Comparison of ENCODE assay signal across 19 cellular contexts in genomic region chr9:136412912-136413420, GRCh38. TPM values are rescaled to one million over a fixed set of nuclear protein-coding genes. Genes with fewer than 3 reads are reported as not detected.
DNase-seq lines count a peak whose midpoint lies in the region; ATAC-seq, FAIRE-seq and TF ChIP-seq lines count a peak whose summit lies in the region.
"Had no signal": no experiment of that assay in that cellular context is flagged by ENCODE, and none has a peak within 500 bp of the region (broad histone marks: within the 10 kb centered on the region; RNA-seq: fewer than 3 reads in every experiment).

No MANE protein-coding gene starts in this region.

- BruUV-seq in K562 (replicated peaks; lab: Mats Ljungman, UMichigan), result no TSS peak

- H3K4me3 Mint-ChIP-seq in stimulated activated naive CD8-positive, alpha-beta T cell treated with anti-CD3 and anti-CD28 coated beads, Interleukin-15, Interleukin-2, amounts not matched to agents 100 ng/mL and 50 ng/mL, for 24 hours, result peak overlapping the region; percentile 37
- no peak overlapping the region for H3K4me3 Mint-ChIP-seq in stimulated activated naive CD8-positive, alpha-beta T cell treated with anti-CD3 and anti-CD28 coated beads, Interleukin-15, amount 100 ng/mL, for 72 hours
- no peak overlapping the region for H3K4me3 Mint-ChIP-seq in activated T-helper 1 cell treated with anti-CD3 and anti-CD28 coated beads, Interleukin-12 subunit alpha, Interleukin-12 subunit beta, Interleukin-2, Interleukin-4 antibody, amounts not matched to agents 30 ng/mL and 10 ng/mL and 1 ng/mL, durations not matched to agents 14 hours and 24 hours and 36 hours

- H3K27me3 Mint-ChIP-seq in stimulated activated naive CD8-positive, alpha-beta T cell treated with anti-CD3 and anti-CD28 coated beads, Interleukin-15, Interleukin-2, amounts not matched to agents 100 ng/mL and 50 ng/mL, for 24 hours, result no peaks in the 10 kb centered on the region
- no peaks in the 10 kb centered on the region for H3K27me3 Mint-ChIP-seq in stimulated activated naive CD8-positive, alpha-beta T cell treated with anti-CD3 and anti-CD28 coated beads, Interleukin-15, amount 100 ng/mL, for 72 hours
- peaks cover 3% of the 10 kb centered on the region for H3K27me3 Mint-ChIP-seq in activated T-helper 1 cell treated with anti-CD3 and anti-CD28 coated beads, Interleukin-12 subunit alpha, Interleukin-12 subunit beta, Interleukin-2, Interleukin-4 antibody, amounts not matched to agents 30 ng/mL and 10 ng/mL and 1 ng/mL, durations not matched to agents 14 hours and 24 hours and 36 hours (ENCODE audit: insufficient read depth)
- H3K27me3 Mint-ChIP-seq: natural killer cell treated with Interleukin-12 subunit alpha and Interleukin-12 subunit beta and Interleukin-15 and Interleukin-18, amount 100 ng/mL, for 72 hours had no signal

- CTCF ChIA-PET in K562 (lab: Yijun Ruan, JAX; ENCODE audit: low intra/inter-chr PET ratio), result no interaction called here

- H3K9me3 ChIP-seq in K562 (replicated peaks; ENCODE audit: control insufficient read depth, insufficient read depth, low read depth, low read length) (no peaks in the 10 kb centered on the region; the same call in 1 of the 2 replicates), aorta (ENCODE audit: control insufficient read depth, low read length) (no peaks in the 10 kb centered on the region), MM.1S (replicated peaks; ENCODE audit: insufficient read depth, low read length) (no peaks in the 10 kb centered on the region)
- H3K9me3 ChIP-seq: body of pancreas, HAP-1 had no signal

- H3K9me1 ChIP-seq in K562 (ENCODE audit: control insufficient read depth, insufficient read depth, low read length), result no peaks in the 10 kb centered on the region

- TF ChIP-seq RAD21 in K562 (CRISPR knock-in tag; conservative IDR thresholded peaks at IDR 0.05 in 1 of 2, IDR thresholded peaks at IDR 0.05 in 1 of 2), result no peak

- no peak for DNase-seq in stimulated activated naive CD8-positive, alpha-beta T cell treated with anti-CD3 and anti-CD28 coated beads, Interleukin-15, amount 100 ng/mL, for 72 hours
- peak in 1 of 4 experiments; percentile 40 for DNase-seq in K562 (ENCODE audit: extremely low read depth in 1 of 4, low spot score in 3 of 4)
- DNase-seq in aorta, result no peak
- DNase-seq in activated T-helper 1 cell treated with anti-CD3 and anti-CD28 coated beads, Interleukin-12 subunit alpha, Interleukin-12 subunit beta, Interleukin-2, Interleukin-4 antibody, amounts not matched to agents 30 ng/mL and 10 ng/mL and 1 ng/mL, durations not matched to agents 14 hours and 24 hours and 36 hours (ENCODE audit: low spot score), result no peak
- DNase-seq in MM.1S, result no peak
- DNase-seq: activated CD4-positive, alpha-beta T cell treated with anti-CD3 and anti-CD28 coated beads for 1 hour; activated naive CD4-positive, alpha-beta T cell treated with Interleukin-2 at 50 U/mL for 16 hours; body of pancreas; cortex of kidney; foreskin fibroblast; mammary epithelial cell; NCI-H1694; NK-92 treated with Interleukin-12 subunit alpha and Interleukin-12 subunit beta, amount 100 ng/mL, for 24 hours; stimulated activated CD4-positive, alpha-beta T cell treated with anti-CD3 and anti-CD28 coated beads, Interleukin-2, amount 100 ng/mL, for 48 hours; T1000 had no signal

- H3K4me1 ChIP-seq in K562 (replicated peaks in 1 of 2; ENCODE audit: control insufficient read depth in 2 of 2, insufficient read depth in 2 of 2, low read length in 2 of 2) (peaks cover 16 to 28% of the 10 kb centered on the region in 2 experiments; a peak in 4 of 5 replicates), aorta (ENCODE audit: control insufficient read depth in 1 of 2, insufficient read depth in 2 of 2, low read length in 2 of 2) (no peaks in the 10 kb centered on the region), MM.1S (ENCODE audit: low read length) (peaks cover 14% of the 10 kb centered on the region)

- TF ChIP-seq CTCF in K562 (IDR thresholded peaks at IDR 0.05 in 2 of 3, conservative IDR thresholded peaks at IDR 0.05 in 1 of 3; ENCODE audit: insufficient read depth in 2 of 3, low read depth in 1 of 3, low read length in 3 of 3) (no peak), MM.1S (IDR thresholded peaks at IDR 0.05; ENCODE audit: low read length) (no peak)

- H3K4me1 Mint-ChIP-seq in stimulated activated naive CD8-positive, alpha-beta T cell treated with anti-CD3 and anti-CD28 coated beads, Interleukin-15, Interleukin-2, amounts not matched to agents 100 ng/mL and 50 ng/mL, for 24 hours (ENCODE audit: low read depth), result peaks cover 40% of the 10 kb centered on the region
- H3K4me1 Mint-ChIP-seq in stimulated activated naive CD8-positive, alpha-beta T cell treated with anti-CD3 and anti-CD28 coated beads, Interleukin-15, amount 100 ng/mL, for 72 hours, result peaks cover 41% of the 10 kb centered on the region
- H3K4me1 Mint-ChIP-seq in activated T-helper 1 cell treated with anti-CD3 and anti-CD28 coated beads, Interleukin-12 subunit alpha, Interleukin-12 subunit beta, Interleukin-2, Interleukin-4 antibody, amounts not matched to agents 30 ng/mL and 10 ng/mL and 1 ng/mL, durations not matched to agents 14 hours and 24 hours and 36 hours (ENCODE audit: low read depth), result peaks cover 35% of the 10 kb centered on the region

- FAIRE-seq in K562 (lab: Jason Lieb, UNC), result no peak

- peaks cover 74% of the 10 kb centered on the region for H3K36me3 ChIP-seq in K562 (ENCODE audit: control insufficient read depth, insufficient read depth, low read length)
- peaks cover 0 to 7% of the 10 kb centered on the region in 2 donors for H3K36me3 ChIP-seq in aorta (ENCODE audit: control insufficient read depth in 1 of 2, insufficient read depth in 2 of 2, low read length in 1 of 2)
- H3K36me3 ChIP-seq in MM.1S (replicated peaks; ENCODE audit: insufficient read depth, low read length), result 0 out of 2 replicates have a peak, but pooled peaks cover 8% of the 10 kb centered on the region

- no peak overlapping the region for H3K4me3 ChIP-seq in K562
- no peak overlapping the region for H3K4me3 ChIP-seq in aorta (ENCODE audit: low read length in 2 of 2)
- H3K4me3 ChIP-seq in MM.1S (ENCODE audit: low read length), result no peak overlapping the region
- H3K4me3 ChIP-seq: body of pancreas, skin epidermis had no signal

- H4K20me1 ChIP-seq in K562 (replicated peaks; ENCODE audit: control insufficient read depth, insufficient read depth, low read length), result no peaks in the 10 kb centered on the region; the same call in none of the 2 replicates
- no peaks in the 10 kb centered on the region for H4K20me1 ChIP-seq in MM.1S (ENCODE audit: insufficient read depth, low read length)

- H3K79me2 ChIP-seq in K562 (ENCODE audit: control insufficient read depth, insufficient read depth, low read length) (peaks cover 64% of the 10 kb centered on the region), MM.1S (ENCODE audit: low read length) (peaks cover 58% of the 10 kb centered on the region)

- no peak for TF ChIP-seq EP300 in K562 (IDR thresholded peaks at IDR 0.05; ENCODE audit: low read length)

- no peak overlapping the region for H3K27ac ChIP-seq in K562 (ENCODE audit: extremely low read depth, low read depth, low read length)
- H3K27ac ChIP-seq in aorta (ENCODE audit: low read depth in 1 of 2, low read length in 2 of 2), result no peak overlapping the region
- no peak overlapping the region for H3K27ac ChIP-seq in MM.1S (ENCODE audit: low read length)
- H3K27ac ChIP-seq: body of pancreas, skin epidermis had no signal

- no peak overlapping the region for H3K4me2 ChIP-seq in K562 (ENCODE audit: insufficient read depth, low read length)
- no peak overlapping the region for H3K4me2 ChIP-seq in MM.1S (ENCODE audit: low read depth, low read length)

- H3K36me3 Mint-ChIP-seq in stimulated activated naive CD8-positive, alpha-beta T cell treated with anti-CD3 and anti-CD28 coated beads, Interleukin-15, Interleukin-2, amounts not matched to agents 100 ng/mL and 50 ng/mL, for 24 hours (ENCODE audit: low read depth), result peaks cover 60% of the 10 kb centered on the region
- peaks cover 49% of the 10 kb centered on the region for H3K36me3 Mint-ChIP-seq in activated T-helper 1 cell treated with anti-CD3 and anti-CD28 coated beads, Interleukin-12 subunit alpha, Interleukin-12 subunit beta, Interleukin-2, Interleukin-4 antibody, amounts not matched to agents 30 ng/mL and 10 ng/mL and 1 ng/mL, durations not matched to agents 14 hours and 24 hours and 36 hours (ENCODE audit: low read depth)

- no peak for ATAC-seq in stimulated activated naive CD8-positive, alpha-beta T cell treated with anti-CD3 and anti-CD28 coated beads, Interleukin-15, amount 100 ng/mL, for 72 hours
- ATAC-seq in K562 (no peak), aorta (ENCODE audit: low FRiP score) (no peak)
- ATAC-seq: body of pancreas; natural killer cell treated with Interleukin-12 subunit alpha and Interleukin-12 subunit beta and Interleukin-15 and Interleukin-18, amount 100 ng/mL, for 72 hours had no signal

- H3K27ac Mint-ChIP-seq in stimulated activated naive CD8-positive, alpha-beta T cell treated with anti-CD3 and anti-CD28 coated beads, Interleukin-15, Interleukin-2, amounts not matched to agents 100 ng/mL and 50 ng/mL, for 24 hours, result no peak overlapping the region
- H3K27ac Mint-ChIP-seq in stimulated activated naive CD8-positive, alpha-beta T cell treated with anti-CD3 and anti-CD28 coated beads, Interleukin-15, amount 100 ng/mL, for 72 hours, result no peak overlapping the region
- no peak overlapping the region for H3K27ac Mint-ChIP-seq in activated T-helper 1 cell treated with anti-CD3 and anti-CD28 coated beads, Interleukin-12 subunit alpha, Interleukin-12 subunit beta, Interleukin-2, Interleukin-4 antibody, amounts not matched to agents 30 ng/mL and 10 ng/mL and 1 ng/mL, durations not matched to agents 14 hours and 24 hours and 36 hours
- H3K27ac Mint-ChIP-seq: natural killer cell treated with Interleukin-12 subunit alpha and Interleukin-12 subunit beta and Interleukin-15 and Interleukin-18, amount 100 ng/mL, for 72 hours had no signal

- H3K9me2 ChIP-seq in MM.1S (replicated peaks; ENCODE audit: insufficient read depth, low read length), result no peaks in the 10 kb centered on the region

- intact Hi-C loops in K562 (cut with micrococcal nuclease), result no loop called here
- intact Hi-C loops in aorta (cut with DNase I), result loop anchor here in 1 of 2 donors (5.0 kb wide), 1 partner anchor 69 kb away; the partner anchor contains the start of gene SEC16A
- intact Hi-C loops in activated T-helper 1 cell treated with anti-CD3 and anti-CD28 coated beads, Interleukin-12 subunit alpha, Interleukin-12 subunit beta, Interleukin-2, Interleukin-4 antibody, amounts not matched to agents 30 ng/mL and 10 ng/mL and 1 ng/mL, durations not matched to agents 14 hours and 24 hours and 36 hours (cut with micrococcal nuclease), result no loop called here

- in situ Hi-C loops in K562 (cut with MboI), result no loop called here

- 86% methylated on average over 13 of the region's 13 CpGs for WGBS in K562 (ENCODE audit: insufficient coverage, low coverage, missing lambda C conversion rate)
- WGBS in aorta, 2 donors, result 57 to 58% methylated on average over 13 of the region's 13 CpGs

- H3K27me3 ChIP-seq in K562 (ENCODE audit: control insufficient read depth in 2 of 2, insufficient read depth in 2 of 2, low read length in 2 of 2) (no peaks in the 10 kb centered on the region), aorta (ENCODE audit: control insufficient read depth in 1 of 2, insufficient read depth in 2 of 2, low read length in 1 of 2) (no peaks in the 10 kb centered on the region), MM.1S (replicated peaks; ENCODE audit: insufficient read depth, low read length) (no peaks in the 10 kb centered on the region)
- H3K27me3 ChIP-seq: body of pancreas had no signal

- H3F3A ChIP-seq in MM.1S (ENCODE audit: insufficient read depth, low read length), result no peaks in the 10 kb centered on the region

- no peaks in the 10 kb centered on the region for H3K9me3 Mint-ChIP-seq in stimulated activated naive CD8-positive, alpha-beta T cell treated with anti-CD3 and anti-CD28 coated beads, Interleukin-15, Interleukin-2, amounts not matched to agents 100 ng/mL and 50 ng/mL, for 24 hours
- no peaks in the 10 kb centered on the region for H3K9me3 Mint-ChIP-seq in stimulated activated naive CD8-positive, alpha-beta T cell treated with anti-CD3 and anti-CD28 coated beads, Interleukin-15, amount 100 ng/mL, for 72 hours
- H3K9me3 Mint-ChIP-seq in activated T-helper 1 cell treated with anti-CD3 and anti-CD28 coated beads, Interleukin-12 subunit alpha, Interleukin-12 subunit beta, Interleukin-2, Interleukin-4 antibody, amounts not matched to agents 30 ng/mL and 10 ng/mL and 1 ng/mL, durations not matched to agents 14 hours and 24 hours and 36 hours, result no peaks in the 10 kb centered on the region
- H3K9me3 Mint-ChIP-seq: natural killer cell treated with Interleukin-12 subunit alpha and Interleukin-12 subunit beta and Interleukin-15 and Interleukin-18, amount 100 ng/mL, for 72 hours had no signal

- H2AFZ ChIP-seq in K562 (ENCODE audit: low read depth, low read length), result no peak overlapping the region
- no peak overlapping the region for H2AFZ ChIP-seq in MM.1S (ENCODE audit: low read length)

- no peak for TF ChIP-seq POLR2A in K562 (conservative IDR thresholded peaks at IDR 0.05)

- H3K9ac ChIP-seq in K562 (ENCODE audit: insufficient read depth in 1 of 2, low read depth in 2 of 2, low read length in 2 of 2) (peak overlapping the region in 1 of 2 experiments; percentile 38; a peak in 2 of 4 replicates), MM.1S (ENCODE audit: low read length) (no peak overlapping the region)

- POLR2A ChIA-PET in K562 (lab: Yijun Ruan, JAX), result interaction anchor here (1.5 to 2.6 kb wide), 2 partner anchors 11 to 47 kb away, joined by 3 to 15 read pairs; no protein-coding TSS in a partner anchor

RNA-seq across cellular contexts. Expression of gene PMPCA, which starts 2.5 kb away (rescaled TPM):
- total RNA-seq in K562 (2011; cell fraction: chromatin; rRNA removed; ENCODE audit: low replicate concordance), result 255 and 404 TPM in 2 replicates
- 209 and 247 TPM in 2 replicates for total RNA-seq in K562 (2011; cell fraction: nucleolus; rRNA removed)
- 203 and 214 TPM in 2 replicates for total RNA-seq in K562 (2011; cell fraction: nucleoplasm; rRNA removed)
- total RNA-seq in K562 (2014; rRNA removed), result 86.6 and 111 TPM in 2 replicates
- 82.4 and 104 TPM in 2 replicates for total RNA-seq in K562 (2014; rRNA removed; fragmentation: Illumina TruSeq; extraction: Trizol)
- 66.6 and 67.5 TPM in 2 replicates for total RNA-seq in K562 (2015; rRNA removed; fragmentation: Illumina TruSeq; extraction: Trizol)
- total RNA-seq in K562 (2021), result 118 and 139 TPM in 2 replicates
- polyA plus RNA-seq in K562 (2011; rRNA removed), result 114 and 119 TPM in 2 replicates
- 102 and 129 TPM in 2 replicates for polyA plus RNA-seq in K562 (2011; cell fraction: cytosol; rRNA removed)
- polyA plus RNA-seq in K562 (2011; cell fraction: nucleus; rRNA removed), result 346 and 387 TPM in 2 replicates
- 65.8 and 181 TPM in 2 replicates for polyA plus RNA-seq in K562 (2012)
- polyA plus RNA-seq in K562 (2014; fragmentation: Illumina TruSeq; extraction: Trizol), result 99.8 and 122 TPM in 2 replicates
- 10 to 100 TPM; 23.9 to 30.0 TPM for polyA plus RNA-seq in K562 (2014; fragmentation: Nextera tagmentation; extraction: Ambion mirVana)
- polyA plus RNA-seq in K562 (2014; rRNA removed), result 129 and 143 TPM in 2 replicates
- polyA minus RNA-seq in K562 (2011; rRNA and poly(A)+ RNA removed), result 81.4 and 83.2 TPM in 2 replicates
- 40.2 and 43.4 TPM in 2 replicates for polyA minus RNA-seq in K562 (2011; cell fraction: cytosol; rRNA and poly(A)+ RNA removed)
- 68.0 and 90.1 TPM in 2 replicates for polyA minus RNA-seq in K562 (2011; cell fraction: nucleus; rRNA and poly(A)+ RNA removed)
- total RNA-seq in aorta, result 10 to 100 TPM; 31.2 to 38.8 TPM
- polyA plus RNA-seq in aorta, result 10 to 100 TPM; 16.2 to 72.0 TPM
- 104 and 114 TPM in 2 replicates for total RNA-seq in activated T-helper 1 cell treated with anti-CD3 and anti-CD28 coated beads, Interleukin-12 subunit alpha, Interleukin-12 subunit beta, Interleukin-2, Interleukin-4 antibody, amounts not matched to agents 30 ng/mL and 10 ng/mL and 1 ng/mL, durations not matched to agents 14 hours and 24 hours and 36 hours

RNA-seq across cellular contexts. Expression of gene ENTR1, which starts 2.6 kb away (rescaled TPM):
- total RNA-seq in K562 (2011; cell fraction: chromatin; rRNA removed; ENCODE audit: low replicate concordance), result 129 and 278 TPM in 2 replicates
- 185 and 197 TPM in 2 replicates for total RNA-seq in K562 (2011; cell fraction: nucleolus; rRNA removed)
- total RNA-seq in K562 (2011; cell fraction: nucleoplasm; rRNA removed), result 143 and 151 TPM in 2 replicates
- total RNA-seq in K562 (2014; rRNA removed) (79.0 and 88.8 TPM in 2 replicates), K562 (2014; rRNA removed; fragmentation: Illumina TruSeq; extraction: Trizol) (38.1 and 38.3 TPM in 2 replicates), K562 (2015; rRNA removed; fragmentation: Illumina TruSeq; extraction: Trizol) (61.3 and 65.5 TPM in 2 replicates), K562 (2021) (101 and 104 TPM in 2 replicates), aorta (10 to 100 TPM; 27.1 to 39.0 TPM)
- polyA plus RNA-seq in K562 (2011; rRNA removed) (77.3 and 92.6 TPM in 2 replicates), K562 (2014; fragmentation: Illumina TruSeq; extraction: Trizol) (72.6 and 75.9 TPM in 2 replicates), K562 (2014; fragmentation: Nextera tagmentation; extraction: Ambion mirVana) (1 to 10 TPM; 6.7 to 9.6 TPM), K562 (2014; rRNA removed) (106 and 108 TPM in 2 replicates), aorta (10 to 100 TPM; 15.0 to 47.2 TPM)
- 45.3 and 59.9 TPM in 2 replicates for polyA plus RNA-seq in K562 (2011; cell fraction: cytosol; rRNA removed)
- polyA plus RNA-seq in K562 (2011; cell fraction: nucleus; rRNA removed), result 432 and 490 TPM in 2 replicates
- 54.6 and 62.9 TPM in 2 replicates for polyA plus RNA-seq in K562 (2012)
- polyA minus RNA-seq in K562 (2011; rRNA and poly(A)+ RNA removed), result 19.2 and 21.9 TPM in 2 replicates
- 33.9 and 46.1 TPM in 2 replicates for polyA minus RNA-seq in K562 (2011; cell fraction: cytosol; rRNA and poly(A)+ RNA removed)
- polyA minus RNA-seq in K562 (2011; cell fraction: nucleus; rRNA and poly(A)+ RNA removed), result 76.5 and 84.3 TPM in 2 replicates
- 50.0 and 54.5 TPM in 2 replicates for total RNA-seq in activated T-helper 1 cell treated with anti-CD3 and anti-CD28 coated beads, Interleukin-12 subunit alpha, Interleukin-12 subunit beta, Interleukin-2, Interleukin-4 antibody, amounts not matched to agents 30 ng/mL and 10 ng/mL and 1 ng/mL, durations not matched to agents 14 hours and 24 hours and 36 hours

RNA-seq across cellular contexts. Expression of gene SNAPC4, which starts 13.0 kb away (rescaled TPM):
- 42.9 and 79.4 TPM in 2 replicates for total RNA-seq in K562 (2011; cell fraction: chromatin; rRNA removed; ENCODE audit: low replicate concordance)
- total RNA-seq in K562 (2011; cell fraction: nucleolus; rRNA removed), result 32.0 TPM in 2 replicates
- total RNA-seq in K562 (2011; cell fraction: nucleoplasm; rRNA removed), result 23.1 and 26.3 TPM in 2 replicates
- total RNA-seq in K562 (2014; rRNA removed), result 14.4 and 15.8 TPM in 2 replicates
- total RNA-seq in K562 (2014; rRNA removed; fragmentation: Illumina TruSeq; extraction: Trizol), result 7.1 and 8.8 TPM in 2 replicates
- total RNA-seq in K562 (2015; rRNA removed; fragmentation: Illumina TruSeq; extraction: Trizol), result 9.3 and 11.1 TPM in 2 replicates
- total RNA-seq in K562 (2021), result 17.1 and 18.7 TPM in 2 replicates
- polyA plus RNA-seq in K562 (2011; rRNA removed), result 4.4 and 4.5 TPM in 2 replicates
- polyA plus RNA-seq in K562 (2011; cell fraction: cytosol; rRNA removed), result 3.2 and 7.4 TPM in 2 replicates
- polyA plus RNA-seq in K562 (2011; cell fraction: nucleus; rRNA removed), result 16.1 and 32.6 TPM in 2 replicates
- polyA plus RNA-seq in K562 (2012), result 9.7 and 10.5 TPM in 2 replicates
- polyA plus RNA-seq in K562 (2014; fragmentation: Illumina TruSeq; extraction: Trizol), result 8.8 and 9.0 TPM in 2 replicates
- under 1 TPM; 0.21 to 0.46 TPM for polyA plus RNA-seq in K562 (2014; fragmentation: Nextera tagmentation; extraction: Ambion mirVana)
- polyA plus RNA-seq in K562 (2014; rRNA removed), result 18.7 and 21.8 TPM in 2 replicates
- 6.7 and 10.2 TPM in 2 replicates for polyA minus RNA-seq in K562 (2011; rRNA and poly(A)+ RNA removed)
- 6.1 and 7.4 TPM in 2 replicates for polyA minus RNA-seq in K562 (2011; cell fraction: cytosol; rRNA and poly(A)+ RNA removed)
- 8.3 and 11.7 TPM in 2 replicates for polyA minus RNA-seq in K562 (2011; cell fraction: nucleus; rRNA and poly(A)+ RNA removed)
- total RNA-seq in aorta, result 1 to 10 TPM; 6.8 to 7.7 TPM
- 10 to 100 TPM in 1 of 2 donors, 1 to 10 TPM in 1; 1.6 to 13.9 TPM for polyA plus RNA-seq in aorta
- total RNA-seq in activated T-helper 1 cell treated with anti-CD3 and anti-CD28 coated beads, Interleukin-12 subunit alpha, Interleukin-12 subunit beta, Interleukin-2, Interleukin-4 antibody, amounts not matched to agents 30 ng/mL and 10 ng/mL and 1 ng/mL, durations not matched to agents 14 hours and 24 hours and 36 hours, result 26.7 TPM in 2 replicates

RNA-seq across cellular contexts. Expression of gene INPP5E, which starts 26.7 kb away (rescaled TPM):
- 37.0 and 74.1 TPM in 2 replicates for total RNA-seq in K562 (2011; cell fraction: chromatin; rRNA removed; ENCODE audit: low replicate concordance)
- total RNA-seq in K562 (2011; cell fraction: nucleolus; rRNA removed), result 37.7 and 43.0 TPM in 2 replicates
- 29.3 and 32.3 TPM in 2 replicates for total RNA-seq in K562 (2011; cell fraction: nucleoplasm; rRNA removed)
- total RNA-seq in K562 (2014; rRNA removed) (8.8 and 11.1 TPM in 2 replicates), K562 (2014; rRNA removed; fragmentation: Illumina TruSeq; extraction: Trizol) (2.5 and 2.9 TPM in 2 replicates), K562 (2015; rRNA removed; fragmentation: Illumina TruSeq; extraction: Trizol) (5.4 and 5.7 TPM in 2 replicates), K562 (2021) (16.3 and 17.4 TPM in 2 replicates), aorta (10 to 100 TPM in 1 of 2 donors, 1 to 10 TPM in 1; 8.6 to 14.9 TPM)
- polyA plus RNA-seq in K562 (2011; rRNA removed) (4.4 and 6.8 TPM in 2 replicates), K562 (2014; fragmentation: Illumina TruSeq; extraction: Trizol) (4.9 and 8.4 TPM in 2 replicates), K562 (2014; fragmentation: Nextera tagmentation; extraction: Ambion mirVana) (under 1 TPM; 0.38 to 0.56 TPM), K562 (2014; rRNA removed) (14.1 and 15.1 TPM in 2 replicates), aorta (10 to 100 TPM in 1 of 2 donors, 1 to 10 TPM in 1; 2.8 to 15.6 TPM)
- 4.8 and 9.1 TPM in 2 replicates for polyA plus RNA-seq in K562 (2011; cell fraction: cytosol; rRNA removed)
- 52.4 and 74.6 TPM in 2 replicates for polyA plus RNA-seq in K562 (2011; cell fraction: nucleus; rRNA removed)
- 9.4 and 14.3 TPM in 2 replicates for polyA plus RNA-seq in K562 (2012)
- 1.9 and 2.4 TPM in 2 replicates for polyA minus RNA-seq in K562 (2011; rRNA and poly(A)+ RNA removed)
- 3.7 and 3.8 TPM in 2 replicates for polyA minus RNA-seq in K562 (2011; cell fraction: cytosol; rRNA and poly(A)+ RNA removed)
- polyA minus RNA-seq in K562 (2011; cell fraction: nucleus; rRNA and poly(A)+ RNA removed), result 10.7 and 12.0 TPM in 2 replicates
- 19.7 and 20.0 TPM in 2 replicates for total RNA-seq in activated T-helper 1 cell treated with anti-CD3 and anti-CD28 coated beads, Interleukin-12 subunit alpha, Interleukin-12 subunit beta, Interleukin-2, Interleukin-4 antibody, amounts not matched to agents 30 ng/mL and 10 ng/mL and 1 ng/mL, durations not matched to agents 14 hours and 24 hours and 36 hours

RNA-seq across cellular contexts. Expression of gene CARD9, which starts 39.5 kb away (rescaled TPM):
- 37.4 and 149 TPM in 2 replicates for total RNA-seq in K562 (2011; cell fraction: chromatin; rRNA removed; ENCODE audit: low replicate concordance)
- total RNA-seq in K562 (2011; cell fraction: nucleolus; rRNA removed), result 92.6 and 92.9 TPM in 2 replicates
- total RNA-seq in K562 (2011; cell fraction: nucleoplasm; rRNA removed), result 39.7 and 46.5 TPM in 2 replicates
- total RNA-seq in K562 (2014; rRNA removed) (37.6 and 40.1 TPM in 2 replicates), K562 (2014; rRNA removed; fragmentation: Illumina TruSeq; extraction: Trizol) (3.5 and 3.6 TPM in 2 replicates), K562 (2015; rRNA removed; fragmentation: Illumina TruSeq; extraction: Trizol) (14.6 and 15.8 TPM in 2 replicates), K562 (2021) (35.6 and 42.7 TPM in 2 replicates), aorta (1 to 10 TPM; 2.6 to 5.3 TPM)
- polyA plus RNA-seq in K562 (2011; rRNA removed) (9.7 and 27.8 TPM in 2 replicates), K562 (2014; fragmentation: Illumina TruSeq; extraction: Trizol) (4.7 and 13.2 TPM in 2 replicates), K562 (2014; fragmentation: Nextera tagmentation; extraction: Ambion mirVana) (1 to 10 TPM; 1.7 to 2.0 TPM), K562 (2014; rRNA removed) (40.4 and 53.0 TPM in 2 replicates), aorta (1 to 10 TPM; 1.4 to 4.4 TPM)
- 10.5 and 13.4 TPM in 2 replicates for polyA plus RNA-seq in K562 (2011; cell fraction: cytosol; rRNA removed)
- 231 and 234 TPM in 2 replicates for polyA plus RNA-seq in K562 (2011; cell fraction: nucleus; rRNA removed)
- 21.9 and 61.0 TPM in 2 replicates for polyA plus RNA-seq in K562 (2012)
- polyA minus RNA-seq in K562 (2011; rRNA and poly(A)+ RNA removed), result 4.8 and 5.0 TPM in 2 replicates
- 7.2 and 12.8 TPM in 2 replicates for polyA minus RNA-seq in K562 (2011; cell fraction: cytosol; rRNA and poly(A)+ RNA removed)
- 25.8 and 55.4 TPM in 2 replicates for polyA minus RNA-seq in K562 (2011; cell fraction: nucleus; rRNA and poly(A)+ RNA removed)
- total RNA-seq in activated T-helper 1 cell treated with anti-CD3 and anti-CD28 coated beads, Interleukin-12 subunit alpha, Interleukin-12 subunit beta, Interleukin-2, Interleukin-4 antibody, amounts not matched to agents 30 ng/mL and 10 ng/mL and 1 ng/mL, durations not matched to agents 14 hours and 24 hours and 36 hours, result 7.1 and 7.2 TPM in 2 replicates
